In genomic region chr6:1604347-1604990, GRCh38 we compare ENCODE assay signal across 8 cellular contexts. TPM values are rescaled to one million over a fixed set of nuclear protein-coding genes. Genes with fewer than 3 reads are reported as not detected.
DNase-seq lines count a peak whose midpoint lies in the region; ATAC-seq, FAIRE-seq and TF ChIP-seq lines count a peak whose summit lies in the region.

No MANE protein-coding gene starts in this region.

- peak overlapping the region; percentile 78 for H3K4me2 ChIP-seq in endothelial cell of umbilical vein (ENCODE audit: insufficient read depth, low read length)

- no TSS peak for BruUV-seq in endothelial cell of umbilical vein (replicated peaks; lab: Mats Ljungman, UMichigan)

- TF ChIP-seq CTCF in HFFc6 (IDR thresholded peaks at IDR 0.05) (peak; percentile 99), endothelial cell of umbilical vein (IDR thresholded peaks at IDR 0.05; ENCODE audit: extremely low read depth in 1 of 2, insufficient read depth in 1 of 2, low read depth in 1 of 2, low read length in 2 of 2) (peak; percentile 87 to 91), mucosa of descending colon (IDR thresholded peaks at IDR 0.05) (peak; percentile 95)

- DNase-seq in ELR (ENCODE audit: low read depth) (peak; percentile 70), HFFc6 (no peak), NCI-H69 (lab: John Stamatoyannopoulos, UW) (peak; percentile 81), endothelial cell of umbilical vein (ENCODE audit: low read depth, low spot score) (peak; percentile 63), mucosa of descending colon (peak; percentile 64 to 83 (median 71))
- peak in 2 of 3 experiments; percentile 47 to 55 for DNase-seq in activated CD8-positive, alpha-beta memory T cell treated with anti-CD3 and anti-CD28 coated beads for 48 hours (ENCODE audit: low read depth in 2 of 3, low spot score in 2 of 3)
- peak; percentile 83 for DNase-seq in stimulated activated effector memory CD8-positive, alpha-beta T cell treated with anti-CD3 and anti-CD28 coated beads, Interleukin-12 subunit alpha, Interleukin-12 subunit beta, amount 100 ng/mL, for 72 hours (ENCODE audit: low spot score in 2 of 2)

- H3K27me3 Mint-ChIP-seq in HFFc6 (ENCODE audit: insufficient read depth) = peaks cover 45% of the 10 kb centered on the region

- H3K9me3 Mint-ChIP-seq in HFFc6 = no peaks in the 10 kb centered on the region
- H3K9me3 Mint-ChIP-seq in stimulated activated effector memory CD8-positive, alpha-beta T cell treated with anti-CD3 and anti-CD28 coated beads, Interleukin-12 subunit alpha, Interleukin-12 subunit beta, amount 100 ng/mL, for 72 hours = no peaks in the 10 kb centered on the region

- ATAC-seq in mucosa of descending colon (peak; percentile 92), HG03565 (IDR thresholded peaks at IDR 0.05; ENCODE audit: unreplicated experiment) (no peak)
- ATAC-seq in stimulated activated effector memory CD8-positive, alpha-beta T cell treated with anti-CD3 and anti-CD28 coated beads, Interleukin-12 subunit alpha, Interleukin-12 subunit beta, amount 100 ng/mL, for 72 hours = peak; percentile 84

- no peak for TF ChIP-seq POLR2A in endothelial cell of umbilical vein (IDR thresholded peaks at IDR 0.05; ENCODE audit: low read depth, low read length)

- intact Hi-C loops in endothelial cell of umbilical vein (cut with micrococcal nuclease) = loop anchor here (1.0 to 2.0 kb wide), 6 partner anchors 82 to 1030 kb away; no protein-coding TSS in a partner anchor
- intact Hi-C loops in mucosa of descending colon (cut with DNase I, micrococcal nuclease) = loop anchor here (5.0 to 10.0 kb wide), 5 partner anchors 500 to 1030 kb away; no protein-coding TSS in a partner anchor

- H3K4me1 Mint-ChIP-seq in HFFc6 (ENCODE audit: low read depth) = peaks cover 36% of the 10 kb centered on the region
- peaks cover 35% of the 10 kb centered on the region for H3K4me1 Mint-ChIP-seq in stimulated activated effector memory CD8-positive, alpha-beta T cell treated with anti-CD3 and anti-CD28 coated beads, Interleukin-12 subunit alpha, Interleukin-12 subunit beta, amount 100 ng/mL, for 72 hours

- H2AFZ ChIP-seq in endothelial cell of umbilical vein (ENCODE audit: low read depth, low read length) = peak overlapping the region; percentile 96

- CTCF ChIA-PET in endothelial cell of umbilical vein (lab: Charles Lee) = interaction anchor here (0.6 to 1.0 kb wide), 10 partner anchors 8 to 1030 kb away, joined by 3 to 25 read pairs (median 4); no protein-coding TSS in a partner anchor

- H3K4me3 Mint-ChIP-seq in HFFc6 = no peak overlapping the region; the same call in 1 of the 2 replicates
- no peak overlapping the region for H3K4me3 Mint-ChIP-seq in stimulated activated effector memory CD8-positive, alpha-beta T cell treated with anti-CD3 and anti-CD28 coated beads, Interleukin-12 subunit alpha, Interleukin-12 subunit beta, amount 100 ng/mL, for 72 hours

- dilution Hi-C loops in endothelial cell of umbilical vein (cut with MboI; ENCODE audit: extremely low pct_ligation_motif_present, low sequenced_read_pairs) = loop anchor here (10.0 to 25.0 kb wide), 2 partner anchors 508 to 1040 kb away; no protein-coding TSS in a partner anchor

- peaks cover 12 to 16% of the 10 kb centered on the region in 2 experiments for H3K27me3 ChIP-seq in endothelial cell of umbilical vein (ENCODE audit: control insufficient read depth in 2 of 2, insufficient read depth in 2 of 2, low read length in 2 of 2)

- FAIRE-seq in endothelial cell of umbilical vein (lab: Jason Lieb, UNC) = peak; percentile 74

- H3K27ac Mint-ChIP-seq in HFFc6 = no peak overlapping the region
- H3K27ac Mint-ChIP-seq in stimulated activated effector memory CD8-positive, alpha-beta T cell treated with anti-CD3 and anti-CD28 coated beads, Interleukin-12 subunit alpha, Interleukin-12 subunit beta, amount 100 ng/mL, for 72 hours = no peak overlapping the region

- H3K9ac ChIP-seq in endothelial cell of umbilical vein (replicated peaks; ENCODE audit: extremely low read depth, insufficient read depth, low read length) = peak overlapping the region; percentile 36

- H3K79me2 ChIP-seq in endothelial cell of umbilical vein (ENCODE audit: control insufficient read depth, insufficient read depth, low read length) = no peaks in the 10 kb centered on the region

- H4K20me1 ChIP-seq in endothelial cell of umbilical vein (replicated peaks; ENCODE audit: control insufficient read depth, extremely low read depth, insufficient read depth, low read length) = no peaks in the 10 kb centered on the region

- H3K9me1 ChIP-seq in endothelial cell of umbilical vein (replicated peaks; ENCODE audit: control insufficient read depth, extremely low read depth, insufficient read depth, low read length) = no peaks in the 10 kb centered on the region

- POLR2A ChIA-PET in endothelial cell of umbilical vein (lab: Charles Lee) = no interaction called here

- H3K4me1 ChIP-seq in endothelial cell of umbilical vein (ENCODE audit: control insufficient read depth, extremely low read depth, insufficient read depth, low read length) (peaks cover 3% of the 10 kb centered on the region), mucosa of descending colon (ENCODE audit: low read depth) (peaks cover 24% of the 10 kb centered on the region)

- H3K4me3 ChIP-seq in endothelial cell of umbilical vein (replicated peaks in 1 of 3; ENCODE audit: insufficient read depth in 1 of 3, low read depth in 1 of 3, low read length in 3 of 3) = peak overlapping the region; percentile 33 to 38 (median 36)
- no peak overlapping the region for H3K4me3 ChIP-seq in mucosa of descending colon

- H3K36me3 ChIP-seq in endothelial cell of umbilical vein (ENCODE audit: control insufficient read depth in 2 of 2, extremely low read depth in 1 of 2, insufficient read depth in 2 of 2, low read length in 2 of 2) (no peaks in the 10 kb centered on the region), mucosa of descending colon (ENCODE audit: low read depth) (no peaks in the 10 kb centered on the region)

- H3K27ac ChIP-seq in endothelial cell of umbilical vein (ENCODE audit: insufficient read depth, low read depth, low read length) = no peak overlapping the region

- no peaks in the 10 kb centered on the region for H3K9me3 ChIP-seq in endothelial cell of umbilical vein (replicated peaks; ENCODE audit: control insufficient read depth, insufficient read depth, low read length)
- H3K9me3 ChIP-seq in mucosa of descending colon = no peaks in the 10 kb centered on the region

- peaks cover 16% of the 10 kb centered on the region for H3K36me3 Mint-ChIP-seq in HFFc6 (ENCODE audit: low read depth)
- H3K36me3 Mint-ChIP-seq in stimulated activated effector memory CD8-positive, alpha-beta T cell treated with anti-CD3 and anti-CD28 coated beads, Interleukin-12 subunit alpha, Interleukin-12 subunit beta, amount 100 ng/mL, for 72 hours = no peaks in the 10 kb centered on the region

TF ChIP-seq in endothelial cell of umbilical vein, 7 proteins besides CTCF, POLR2A, EP300 and RAD21:
- TF ChIP-seq FOS (IDR thresholded peaks at IDR 0.05; ENCODE audit: borderline replicate concordance, insufficient read depth, low read length) (no peak), JUN (IDR thresholded peaks at IDR 0.05; ENCODE audit: borderline replicate concordance, insufficient read depth, insufficient read length, low read depth) (no peak), POLR2AphosphoS5 (IDR thresholded peaks at IDR 0.05; ENCODE audit: insufficient read depth, low read depth, low read length) (no peak), MYC (IDR thresholded peaks at IDR 0.05; ENCODE audit: low read depth, low read length) (no peak), MAX (IDR thresholded peaks at IDR 0.05; ENCODE audit: insufficient read depth, insufficient read length) (no peak), EZH2 (IDR thresholded peaks at IDR 0.05; ENCODE audit: borderline replicate concordance, low read depth, low read length, severe bottlenecking) (no peak), GATA2 (IDR thresholded peaks at IDR 0.05; ENCODE audit: insufficient read depth, insufficient read length, low read depth, low read length) (no peak)

RNA-seq across cellular contexts. Expression of gene FOXC1, which starts 5.2 kb away (rescaled TPM):
- total RNA-seq in HFFc6 (2021; fragmentation: NEBNext Ultra II Directional; extraction: Animal tissue kit (Norgen Biotek cat#: 25700)) = 10 to 100 TPM; 15.8 to 18.0 (median 16.9) TPM
- total RNA-seq in endothelial cell of umbilical vein = 15.9 and 16.4 TPM in 2 replicates
- 6.4 and 7.2 TPM in 2 replicates for polyA plus RNA-seq in endothelial cell of umbilical vein
- polyA plus RNA-seq in endothelial cell of umbilical vein (2011; cell fraction: cytosol; rRNA removed) = 4.8 and 4.9 TPM in 2 replicates
- 7.4 and 11.8 TPM in 2 replicates for polyA plus RNA-seq in endothelial cell of umbilical vein (2011; cell fraction: nucleus; rRNA removed)
- 3.0 and 4.0 TPM in 2 replicates for polyA plus RNA-seq in endothelial cell of umbilical vein (2012)
- 5.5 and 6.8 TPM in 2 replicates for polyA minus RNA-seq in endothelial cell of umbilical vein
- polyA minus RNA-seq in endothelial cell of umbilical vein (2011; cell fraction: cytosol; rRNA and poly(A)+ RNA removed) = 23.5 TPM
- polyA minus RNA-seq in endothelial cell of umbilical vein (2011; cell fraction: nucleus; rRNA and poly(A)+ RNA removed) = 8.4 and 8.6 TPM in 2 replicates
- total RNA-seq in mucosa of descending colon = 1 to 10 TPM; 1.1 to 1.7 (median 1.6) TPM
